Comparison of ENCODE assay signal across 19 cellular contexts in the genomic region with DNA sequence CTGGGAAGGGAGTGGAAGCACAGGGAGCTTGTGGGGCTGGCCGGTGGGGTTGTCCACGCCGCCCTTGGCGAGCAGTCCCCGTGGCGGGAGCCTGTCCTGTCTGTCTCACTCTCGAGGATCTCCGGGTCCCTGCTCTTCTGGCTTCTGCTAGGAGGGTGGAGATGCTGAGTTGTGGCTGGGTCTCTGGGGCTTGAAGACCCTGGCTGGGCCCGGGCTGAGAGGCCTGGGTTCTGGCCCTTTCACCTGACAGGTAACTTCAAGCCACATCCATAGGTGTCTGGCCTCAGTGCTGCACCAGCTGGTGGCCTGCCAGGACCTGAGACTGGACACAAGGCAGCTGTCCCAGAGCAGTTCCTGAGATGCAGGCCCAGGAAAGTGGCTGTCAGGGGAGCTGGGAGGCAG.
"Had no signal": no experiment of that assay in that cellular context is flagged by ENCODE, and none has a peak within 500 bp of the region (broad histone marks: within the 10 kb centered on the region; RNA-seq: fewer than 3 reads in every experiment).

No MANE protein-coding gene starts in this region.

- H3K4me2 ChIP-seq: smooth muscle cell had no signal

- H3K4me1 ChIP-seq: pancreas had no signal

- DNase-seq: anterior cingulate cortex; caudate nucleus; foreskin melanocyte; head of caudate nucleus; kidney glomerular epithelial cell; naive B cell; stimulated activated CD4-positive, alpha-beta T cell treated with anti-CD3 and anti-CD28 coated beads, Interleukin-4, amount 100 ng/mL, for 1 hour; stimulated activated naive CD8-positive, alpha-beta T cell treated with anti-CD3 and anti-CD28 coated beads, Interleukin-15, amount 100 ng/mL, for 72 hours; trophoblast cell had no signal

- H3K27me3 ChIP-seq: pancreas, suprapubic skin, vagina had no signal

- H3K27me3 Mint-ChIP-seq: activated naive CD8-positive, alpha-beta T cell; brain; naive B cell; stimulated activated naive CD8-positive, alpha-beta T cell treated with anti-CD3 and anti-CD28 coated beads, Interleukin-15, amount 100 ng/mL, for 72 hours had no signal

- ATAC-seq: mucosa of descending colon; pancreas; sciatic nerve; stimulated activated naive CD8-positive, alpha-beta T cell treated with anti-CD3 and anti-CD28 coated beads, Interleukin-15, amount 100 ng/mL, for 72 hours had no signal

- H3K9me3 Mint-ChIP-seq: activated T-helper 1 cell treated with anti-CD3 and anti-CD28 coated beads, Interleukin-12 subunit alpha, Interleukin-12 subunit beta, Interleukin-2, Interleukin-4 antibody, amounts not matched to agents 30 ng/mL and 10 ng/mL and 1 ng/mL, durations not matched to agents 14 hours and 24 hours and 36 hours; brain; naive B cell; stimulated activated naive CD8-positive, alpha-beta T cell treated with anti-CD3 and anti-CD28 coated beads, Interleukin-15, amount 100 ng/mL, for 72 hours had no signal

- H3K9me3 ChIP-seq: mucosa of descending colon, neutrophil, pancreas, suprapubic skin, vagina had no signal

- H3K27ac Mint-ChIP-seq: activated naive CD8-positive, alpha-beta T cell; activated T-helper 1 cell treated with anti-CD3 and anti-CD28 coated beads, Interleukin-12 subunit alpha, Interleukin-12 subunit beta, Interleukin-2, Interleukin-4 antibody, amounts not matched to agents 30 ng/mL and 10 ng/mL and 1 ng/mL, durations not matched to agents 14 hours and 24 hours and 36 hours had no signal

- H3K4me3 Mint-ChIP-seq: brain had no signal

- H3K4me3 ChIP-seq: mucosa of descending colon, pancreas, smooth muscle cell, suprapubic skin, vagina had no signal
